Comparison of ENCODE assay signal across 8 cellular contexts in the genomic region with DNA sequence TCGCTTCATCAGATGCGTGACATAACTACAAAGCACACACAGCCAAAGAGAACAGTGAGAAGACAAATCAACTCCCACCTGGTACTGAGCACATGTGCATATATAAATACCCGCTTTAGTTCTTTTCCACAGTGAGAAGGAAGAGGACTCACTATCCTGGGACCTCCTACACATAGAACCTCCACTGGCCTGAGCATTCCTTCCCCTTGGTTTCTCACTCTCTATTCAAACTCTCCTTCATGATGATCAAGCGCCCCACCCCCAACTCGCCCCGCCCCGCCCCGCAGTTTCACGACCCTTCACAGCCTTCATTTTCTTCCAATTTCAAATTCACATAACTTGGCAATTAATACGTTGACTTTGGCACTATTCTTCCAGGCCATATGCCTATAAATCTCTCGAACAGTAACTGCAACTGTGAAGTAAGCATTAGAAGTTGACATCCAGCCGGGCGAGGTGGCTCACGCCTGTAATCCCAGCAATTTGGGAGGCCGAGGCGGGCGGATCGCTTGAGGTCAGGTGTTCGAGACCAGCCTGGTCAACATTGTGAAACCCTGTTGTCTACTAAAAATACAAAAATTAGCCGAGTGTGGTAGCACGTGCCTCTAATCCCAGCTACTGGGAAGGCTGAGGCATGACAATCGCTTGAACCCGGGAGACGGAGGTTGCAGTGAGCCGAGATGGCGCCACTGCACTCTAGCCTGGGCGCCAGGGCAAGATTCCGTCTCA. TPM values are rescaled to one million over a fixed set of nuclear protein-coding genes. Genes with fewer than 3 reads are reported as not detected.
DNase-seq lines count a peak whose midpoint lies in the region; ATAC-seq and TF ChIP-seq lines count a peak whose summit lies in the region.

No MANE protein-coding gene starts in this region.

- no peak for TF ChIP-seq POLR2A in body of pancreas (IDR thresholded peaks at IDR 0.05)

- no peaks in the 10 kb centered on the region for H3K27me3 ChIP-seq in cardiac muscle cell
- no peaks in the 10 kb centered on the region for H3K27me3 ChIP-seq in body of pancreas
- H3K27me3 ChIP-seq in upper lobe of right lung, result no peaks in the 10 kb centered on the region

- TF ChIP-seq CTCF in cardiac muscle cell (IDR thresholded peaks at IDR 0.05; ENCODE audit: low read depth, low read length) (no peak), body of pancreas (IDR thresholded peaks at IDR 0.05) (no peak), upper lobe of right lung (IDR thresholded peaks at IDR 0.05) (no peak)

- ATAC-seq in Right ventricle myocardium inferior, result no peak
- ATAC-seq in body of pancreas, result no peak
- no peak for ATAC-seq in memory B cell (ENCODE audit: low read depth)
- ATAC-seq in upper lobe of right lung, result no peak
- ATAC-seq in GM18907 (IDR thresholded peaks at IDR 0.05; ENCODE audit: unreplicated experiment), result no peak
- no peak for ATAC-seq in left lobe of liver

- H3K27ac Mint-ChIP-seq in memory B cell, result peak overlapping the region; percentile 90

- H3K36me3 ChIP-seq in cardiac muscle cell (peaks cover 36% of the 10 kb centered on the region), body of pancreas (replicated peaks in 1 of 2; ENCODE audit: insufficient read depth in 1 of 2, low read depth in 2 of 2) (peaks cover 8 to 23% of the 10 kb centered on the region in 2 donors), upper lobe of right lung (peaks cover 44% of the 10 kb centered on the region)

- H3K4me1 Mint-ChIP-seq in memory B cell, result peaks cover 24% of the 10 kb centered on the region

- H3K9me3 ChIP-seq in cardiac muscle cell (ENCODE audit: low read depth) (no peaks in the 10 kb centered on the region), body of pancreas (no peaks in the 10 kb centered on the region), upper lobe of right lung (no peaks in the 10 kb centered on the region)

- WGBS in body of pancreas, 2 donors, result 15 to 19% methylated on average over 28 of the region's 28 CpGs

- H3K27ac ChIP-seq in cardiac muscle cell, result peak overlapping the region; percentile 67
- peak overlapping the region in 3 of 4 donors; percentile 82 to 87 (median 84) for H3K27ac ChIP-seq in body of pancreas
- H3K27ac ChIP-seq in upper lobe of right lung, result peak overlapping the region; percentile 94

- peak overlapping the region; percentile 99 for H3K4me3 Mint-ChIP-seq in memory B cell

- no peaks in the 10 kb centered on the region for H3K27me3 Mint-ChIP-seq in memory B cell

- intact Hi-C loops in Right ventricle myocardium inferior (cut with DNase I) (no loop called here), body of pancreas (cut with DNase I) (no loop called here), upper lobe of right lung (cut with DNase I) (no loop called here)

- H3K9me3 Mint-ChIP-seq in memory B cell, result no peaks in the 10 kb centered on the region

- DNase-seq in cardiac muscle cell (ENCODE audit: low read depth in 1 of 2, low spot score in 1 of 2) (peak in 1 of 2 donors; percentile 25), Right ventricle myocardium inferior (ENCODE audit: missing footprints) (no peak), body of pancreas (no peak), memory B cell (ENCODE audit: low spot score in 2 of 2) (no peak), upper lobe of right lung (no peak), cortex of kidney (lab: John Stamatoyannopoulos, UW) (no peak), left lobe of liver (ENCODE audit: low spot score) (no peak)

- peaks cover 27% of the 10 kb centered on the region for H3K36me3 Mint-ChIP-seq in memory B cell

- peaks cover 17% of the 10 kb centered on the region for H3K4me1 ChIP-seq in cardiac muscle cell (ENCODE audit: low read depth)
- H3K4me1 ChIP-seq in body of pancreas, result peaks cover 23% of the 10 kb centered on the region
- peaks cover 15% of the 10 kb centered on the region for H3K4me1 ChIP-seq in upper lobe of right lung

- H3K4me3 ChIP-seq in cardiac muscle cell (peak overlapping the region; percentile 92), body of pancreas (peak overlapping the region; percentile 59 to 95), upper lobe of right lung (peak overlapping the region; percentile 84)

RNA-seq across cellular contexts. Expression of gene RPS17, which starts 1.1 kb away (rescaled TPM):
- total RNA-seq in cardiac muscle cell (1,419 and 2,366 TPM in 2 replicates), Right ventricle myocardium inferior (867 TPM), body of pancreas (1,000 to 10,000 TPM in 1 of 2 donors, 100 to 1,000 TPM in 1; 987 to 1,378 TPM), upper lobe of right lung (1,176 TPM), left lobe of liver (478 TPM)
- 596 and 663 TPM in 2 replicates for polyA plus RNA-seq in cardiac muscle cell
